In the genomic region with DNA sequence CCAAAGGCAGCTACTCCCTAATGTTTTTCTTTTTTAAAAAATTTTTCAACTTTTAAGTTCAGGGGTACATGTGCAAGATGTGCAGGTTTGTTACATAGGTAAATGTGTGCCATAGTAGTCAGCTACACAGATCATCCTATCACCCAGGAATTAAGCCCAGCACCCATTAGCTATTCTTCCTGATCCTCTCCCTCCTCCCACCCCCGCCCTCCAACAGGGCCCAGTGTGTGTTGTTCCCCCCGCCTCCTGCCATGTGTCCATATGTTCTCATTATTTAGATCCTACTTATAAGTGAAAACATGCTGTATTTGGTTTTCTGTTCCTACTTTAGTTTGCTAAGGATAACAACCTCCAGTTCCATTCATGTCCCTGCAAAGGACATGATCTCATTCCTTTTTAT, we compare ENCODE assay signal across 26 cellular contexts.
"Had no signal": no experiment of that assay in that cellular context is flagged by ENCODE, and none has a peak within 500 bp of the region (broad histone marks: within the 10 kb centered on the region; RNA-seq: fewer than 3 reads in every experiment).

No MANE protein-coding gene starts in this region.

- ATAC-seq: activated naive CD4-positive, alpha-beta T cell treated with anti-CD3 and anti-CD28 coated beads, Interleukin-2, amount 50 U/mL, for 72 hours; activated T-cell treated with anti-CD3 and anti-CD28 coated beads, Interleukin-2, amount 50 U/mL, for 72 hours; WTC11 had no signal

- DNase-seq: activated CD4-positive, alpha-beta memory T cell treated with anti-CD3 and anti-CD28 coated beads, Interleukin-2, amount 10 ng/mL, durations not matched to agents 7 days and 5 days; activated CD4-positive, alpha-beta T cell treated with anti-CD3 and anti-CD28 coated beads for 1 hour; activated CD4-positive, alpha-beta T cell treated with anti-CD3 and anti-CD28 coated beads for 4 hours; activated CD4-positive, alpha-beta T cell treated with anti-CD3 and anti-CD28 coated beads, Interleukin-2, amount 10 ng/mL, durations not matched to agents 7 days and 5 days; activated CD4-positive, alpha-beta T cell treated with anti-CD3 and anti-CD28 coated beads, Interleukin-2, amount 50 U/mL, for 4 hours; activated CD8-positive, alpha-beta memory T cell treated with anti-CD3 and anti-CD28 coated beads, Interleukin-2, amount 50 U/mL, for 48 hours; activated gamma-delta T cell; activated naive CD4-positive, alpha-beta T cell; activated naive CD4-positive, alpha-beta T cell treated with anti-CD3 and anti-CD28 coated beads, Interleukin-2, amount 10 ng/mL, durations not matched to agents 7 days and 5 days; activated naive CD8-positive, alpha-beta T cell treated with anti-CD3 and anti-CD28 coated beads, Interleukin-2, amount 10 ng/mL, durations not matched to agents 7 days and 5 days; activated T-cell treated with anti-CD3 and anti-CD28 coated beads for 4 hours; activated T-cell treated with anti-CD3 and anti-CD28 coated beads, Interleukin-2, amount 50 U/mL, for 24 hours; activated T-cell treated with anti-CD3 and anti-CD28 coated beads, Interleukin-2, amount 50 U/mL, for 72 hours; central memory CD4-positive, alpha-beta T cell; cerebellar nuclear complex; colonic mucosa; effector CD8-positive, alpha-beta T cell; esophagus squamous epithelium; foreskin melanocyte; head of caudate nucleus had no signal

- H3K27ac ChIP-seq: ascending aorta, breast epithelium, cardiac muscle cell, colonic mucosa, epithelial cell of prostate, esophagus squamous epithelium had no signal
